Comparison of ENCODE assay signal across 11 cellular contexts in genomic region chr2:60251247-60251646, GRCh38.
"Had no signal": no experiment of that assay in that cellular context is flagged by ENCODE, and none has a peak within 500 bp of the region (broad histone marks: within the 10 kb centered on the region; RNA-seq: fewer than 3 reads in every experiment).

No MANE protein-coding gene starts in this region.

- H2AFZ ChIP-seq: GM23248, GM23338 had no signal

- ATAC-seq: GM23338, HCT116 had no signal

- H3K27ac ChIP-seq: GM23248 had no signal

- H3K9me3 ChIP-seq: HAP-1 had no signal

- H3K9ac ChIP-seq: GM23248 had no signal

- H3K4me3 ChIP-seq: GM23248, GM23338, HAP-1 had no signal

- FAIRE-seq: H1, H54 had no signal

- H3K4me2 ChIP-seq: GM23338 had no signal

- DNase-seq: GM23248, GOT3, H7, H9, HCEC 1CT, HFFc6 had no signal

- H3K4me1 ChIP-seq: HAP-1 had no signal

- H3K36me3 ChIP-seq: HAP-1 had no signal
